Comparison of ENCODE assay signal across 36 cellular contexts in genomic region chr13:98313938-98314292, GRCh38.
DNase-seq lines count a peak whose midpoint lies in the region; ATAC-seq, FAIRE-seq and TF ChIP-seq lines count a peak whose summit lies in the region.
"Had no signal": no experiment of that assay in that cellular context is flagged by ENCODE, and none has a peak within 500 bp of the region (broad histone marks: within the 10 kb centered on the region; RNA-seq: fewer than 3 reads in every experiment).

No MANE protein-coding gene starts in this region.

- H3K4ac ChIP-seq in mesenchymal stem cell (ENCODE audit: low read depth in 1 of 2, low read length in 2 of 2) = peak overlapping the region in 1 of 2 experiments; percentile 88

- no peak for TF ChIP-seq RAD21 in SK-N-SH (IDR thresholded peaks at IDR 0.05; ENCODE audit: low read length)

- peak overlapping the region in 1 of 2 experiments; percentile 83 for H2BK12ac ChIP-seq in mesenchymal stem cell (ENCODE audit: low read length in 2 of 2)

- H3K79me2 ChIP-seq in SK-N-SH (ENCODE audit: insufficient read depth) = no peaks in the 10 kb centered on the region; the same call in 1 of the 2 replicates

- no peak overlapping the region for H3K9ac ChIP-seq in SK-N-SH
- no peak overlapping the region for H3K9ac ChIP-seq in mesenchymal stem cell (ENCODE audit: low read length)

- peaks cover 0 to 8% of the 10 kb centered on the region in 2 experiments; a peak in 2 of 4 replicates for H3K4me1 ChIP-seq in SK-N-SH (ENCODE audit: control insufficient read depth in 1 of 2, insufficient read depth in 2 of 2, low read depth in 1 of 2, low read length in 1 of 2)
- H3K4me1 ChIP-seq in mesenchymal stem cell (ENCODE audit: control insufficient read depth, insufficient read depth, low read depth, low read length) = peaks cover 23% of the 10 kb centered on the region
- H3K4me1 ChIP-seq in stomach = peaks cover 12 to 58% (median 25%) of the 10 kb centered on the region in 4 donors
- H3K4me1 ChIP-seq: esophagus squamous epithelium, foreskin keratinocyte, tibial artery had no signal

- H3K36me3 ChIP-seq in SK-N-SH (replicated peaks in 1 of 2; ENCODE audit: control insufficient read depth in 1 of 2, insufficient read depth in 2 of 2, low read length in 1 of 2) (no peaks in the 10 kb centered on the region), mesenchymal stem cell (ENCODE audit: control insufficient read depth in 1 of 2, insufficient read depth in 2 of 2, low read depth in 1 of 2, low read length in 2 of 2) (peaks cover 0 to 24% of the 10 kb centered on the region in 2 experiments), stomach (no peaks in the 10 kb centered on the region)
- H3K36me3 ChIP-seq: esophagus squamous epithelium, HAP-1, heart right ventricle, ovary, spleen, tibial artery had no signal

- H4K20me1 ChIP-seq in SK-N-SH (ENCODE audit: insufficient read depth) = no peaks in the 10 kb centered on the region

- intact Hi-C loops in stomach (cut with DNase I; ENCODE audit: low total_unique reads) = no loop called here

- no peak for TF ChIP-seq CTCF in SK-N-SH (IDR thresholded peaks at IDR 0.05)
- TF ChIP-seq CTCF in stomach (IDR thresholded peaks at IDR 0.05) = no peak

- CTCF ChIA-PET in SK-N-SH (lab: Yijun Ruan, JAX) = no interaction called here

- TF ChIP-seq POLR2A in stomach (IDR thresholded peaks at IDR 0.05) (no peak), H54 (IDR thresholded peaks at IDR 0.05; ENCODE audit: low read depth, low read length) (no peak)

- no peak for FAIRE-seq in H54 (lab: Jason Lieb, UNC)
- FAIRE-seq: A204.1, D721Med, endometrium had no signal

- 100% methylated on average over 6 of the region's 6 CpGs for WGBS in SK-N-SH (ENCODE audit: low lambda C conversion rate)
- WGBS in mesenchymal stem cell = 99% methylated on average over 6 of the region's 6 CpGs
- 49 to 67% (median 60%) methylated on average over 6 of the region's 6 CpGs for WGBS in stomach, 5 donors

- H4K91ac ChIP-seq in mesenchymal stem cell (ENCODE audit: low read length) = no peak overlapping the region

- DNase-seq in SK-N-SH (peak; percentile 20), mesenchymal stem cell (no peak), stomach (peak; percentile 44), H54 (ENCODE audit: insufficient read length, low spot score) (no peak)
- DNase-seq: activated CD4-positive, alpha-beta memory T cell treated with anti-CD3 and anti-CD28 coated beads for 36 hours; activated CD4-positive, CD25-positive, alpha-beta regulatory T cell treated with anti-CD3 and anti-CD28 coated beads, Interleukin-2, amount 50 U/mL, for 72 hours; activated CD8-positive, alpha-beta memory T cell treated with anti-CD3 and anti-CD28 coated beads, Interleukin-2, amount 50 U/mL, for 4 hours; activated naive CD4-positive, alpha-beta T cell treated with Interleukin-2 at 50 U/mL for 16 hours; CD4-positive, alpha-beta T cell; DND-41; esophagus squamous epithelium; GF-D8; heart right ventricle; NCI-H1048; NCI-H1694; NCI-H510A treated with DMSO at 0.1 percent for 48 hours; PC-3; spleen; stimulated activated CD4-positive, alpha-beta T cell treated with anti-CD3 and anti-CD28 coated beads, Interleukin-2, amount 100 ng/mL, for 24 hours; stimulated activated CD8-positive, alpha-beta memory T cell treated with anti-CD3 and anti-CD28 coated beads, Interleukin-4, amount 100 ng/mL, for 48 hours; stimulated activated naive CD8-positive, alpha-beta T cell treated with anti-CD3 and anti-CD28 coated beads, Interleukin-15, amount 100 ng/mL, for 72 hours; T-helper 2 cell; tibial artery had no signal

- ATAC-seq in SK-N-SH treated with all-trans-retinoic acid at 6 μM for 48 hours = no peak
- no peak for ATAC-seq in HG03139 (IDR thresholded peaks at IDR 0.05; ENCODE audit: unreplicated experiment)
- no peak for ATAC-seq in GM21737 (IDR thresholded peaks at IDR 0.05; ENCODE audit: unreplicated experiment)
- ATAC-seq: foreskin keratinocyte; heart right ventricle; natural killer cell treated with Interleukin-12 subunit alpha and Interleukin-12 subunit beta and Interleukin-15 and Interleukin-18, amount 100 ng/mL, for 72 hours; PC-3; stimulated activated naive CD8-positive, alpha-beta T cell treated with anti-CD3 and anti-CD28 coated beads, Interleukin-15, amount 100 ng/mL, for 72 hours had no signal

- H2BK5ac ChIP-seq in mesenchymal stem cell (ENCODE audit: low read depth, low read length, poor library complexity, severe bottlenecking) = no peak overlapping the region

- TF ChIP-seq EP300 in SK-N-SH (IDR thresholded peaks at IDR 0.05; ENCODE audit: borderline replicate concordance in 1 of 2, low read depth in 1 of 2, low read length in 1 of 2) (no peak), stomach (IDR thresholded peaks at IDR 0.05) (no peak)

- H3K18ac ChIP-seq in mesenchymal stem cell (ENCODE audit: low read depth in 1 of 2, low read length in 2 of 2) = peak overlapping the region in 1 of 2 experiments; percentile 46

- H3K4me2 ChIP-seq in SK-N-SH (no peak overlapping the region), mesenchymal stem cell (ENCODE audit: low read length, poor library complexity, severe bottlenecking) (no peak overlapping the region)

- POLR2A ChIA-PET in SK-N-SH (lab: Yijun Ruan, JAX) = no interaction called here

- H3K4me3 ChIP-seq in SK-N-SH (ENCODE audit: low read depth in 2 of 2, low read length in 1 of 2) = no peak overlapping the region
- no peak overlapping the region for H3K4me3 ChIP-seq in mesenchymal stem cell (ENCODE audit: insufficient read depth in 1 of 2, low read depth in 1 of 2, low read length in 2 of 2)
- H3K4me3 ChIP-seq in stomach = no peak overlapping the region
- H3K4me3 ChIP-seq: esophagus squamous epithelium, HAP-1, heart right ventricle, lung, mucosa of descending colon, ovary, spleen, tibial artery had no signal

- H3K9me3 ChIP-seq in SK-N-SH (no peaks in the 10 kb centered on the region), mesenchymal stem cell (ENCODE audit: control insufficient read depth, low read length) (no peaks in the 10 kb centered on the region), stomach (no peaks in the 10 kb centered on the region)
- H3K9me3 ChIP-seq: esophagus squamous epithelium, HAP-1, heart right ventricle, mucosa of descending colon, ovary, spleen, tibial artery had no signal

- H2BK120ac ChIP-seq in mesenchymal stem cell (ENCODE audit: low read depth, low read length) = no peak overlapping the region

- H3K27me3 ChIP-seq in SK-N-SH (ENCODE audit: insufficient read depth) (no peaks in the 10 kb centered on the region), mesenchymal stem cell (ENCODE audit: control insufficient read depth in 1 of 2, insufficient read depth in 1 of 2, low read length in 2 of 2) (no peaks in the 10 kb centered on the region), stomach (no peaks in the 10 kb centered on the region)
- H3K27me3 ChIP-seq: esophagus squamous epithelium, foreskin keratinocyte, heart right ventricle, ovary, spleen, tibial artery had no signal

- no peak overlapping the region for H2BK15ac ChIP-seq in mesenchymal stem cell (ENCODE audit: low read depth, poor library complexity, severe bottlenecking)

- H3K79me1 ChIP-seq in mesenchymal stem cell (replicated peaks; ENCODE audit: low read length, poor library complexity, severe bottlenecking) = peaks cover 50% of the 10 kb centered on the region

- H2AFZ ChIP-seq in SK-N-SH (ENCODE audit: low read depth) (no peak overlapping the region), mesenchymal stem cell (ENCODE audit: low read depth, low read length) (no peak overlapping the region)

- H3F3A ChIP-seq in SK-N-SH (replicated peaks; ENCODE audit: insufficient read depth) = no peaks in the 10 kb centered on the region

- H3K23ac ChIP-seq in mesenchymal stem cell (ENCODE audit: low read length in 2 of 2) = no peak overlapping the region

- no peak overlapping the region for H3K27ac ChIP-seq in SK-N-SH (ENCODE audit: low read depth in 2 of 2, low read length in 1 of 2)
- peak overlapping the region; percentile 10 for H3K27ac ChIP-seq in cingulate gyrus (ENCODE audit: low read depth, low read length)
- H3K27ac ChIP-seq in mesenchymal stem cell (ENCODE audit: low read length, poor library complexity, severe bottlenecking) = no peak overlapping the region
- peak overlapping the region; percentile 35 to 59 (median 43) for H3K27ac ChIP-seq in stomach
- H3K27ac ChIP-seq: esophagus squamous epithelium, foreskin keratinocyte, heart right ventricle, ovary, spleen, tibial artery had no signal

- H3K9me2 ChIP-seq in SK-N-SH = no peaks in the 10 kb centered on the region

- H4K8ac ChIP-seq in mesenchymal stem cell (ENCODE audit: low read length) = peak overlapping the region; percentile 81

- peak overlapping the region; percentile 87 for H2AK5ac ChIP-seq in mesenchymal stem cell (ENCODE audit: low read length, severe bottlenecking)

- H3K14ac ChIP-seq in mesenchymal stem cell (ENCODE audit: low read length in 2 of 2) = peak overlapping the region in 1 of 2 experiments; percentile 23

TF ChIP-seq in SK-N-SH treated with all-trans-retinoic acid at 6 μM for 48 hours, 23 proteins besides CTCF, POLR2A, EP300 and RAD21 (continues in another document):
- TF ChIP-seq CSRNP3 (CRISPR knock-in tag; IDR thresholded peaks at IDR 0.05) (no peak), GLIS3 (CRISPR knock-in tag; IDR thresholded peaks at IDR 0.05) (no peak)

Comparison
In these comparisons a context has a peak if more than half of its experiments do, and no peak if none do; other contexts are left out.
1. DNase-seq: peak in SK-N-SH (single experiment) and stomach (single experiment); none in mesenchymal stem cell (single experiment) and H54 (single experiment).
2. H3K27ac ChIP-seq: peak in cingulate gyrus (single experiment) and stomach (5 of 5); none in SK-N-SH (0 of 2) and mesenchymal stem cell (single experiment).